Comparison of ENCODE assay signal across 1 cellular context in genomic region chr19:51372649-51373504, GRCh38.
A peak's percentile ranks its signal among the peaks of the same experiment; 100 is the strongest.
TF ChIP-seq lines count a peak whose summit lies in the region.

NKG7 (minus strand) TSS chr19:51372654; CDS start chr19:51372535, 119 bp downstream.

TF ChIP-seq in GM12878, 131 proteins besides CTCF, POLR2A, EP300 and RAD21 (continued from another document and continues in another):
- TF ChIP-seq ZBTB40 (IDR thresholded peaks at IDR 0.05; ENCODE audit: borderline replicate concordance) (no peak), ZNF217 (IDR thresholded peaks at IDR 0.05) (no peak), JUNB (IDR thresholded peaks at IDR 0.05) (peak; percentile 33; the same call in 1 of the 2 replicates), MEF2B (IDR thresholded peaks at IDR 0.05; ENCODE audit: partially characterized antibody, poor library complexity, severe bottlenecking) (peak; percentile 72), CBX5 (IDR thresholded peaks at IDR 0.05; ENCODE audit: low read depth) (no peak), KAT2A (conservative IDR thresholded peaks at IDR 0.05; ENCODE audit: control insufficient read depth, low read depth, low read length) (no peak), SUZ12 (IDR thresholded peaks at IDR 0.05; ENCODE audit: unreplicated experiment) (no peak), STAT1 (conservative IDR thresholded peaks at IDR 0.05) (no peak), TCF12 (IDR thresholded peaks at IDR 0.05; ENCODE audit: low read depth, low read length) (0 out of 2 replicates have a peak, but pooled peaks have one; percentile 64), MYC (IDR thresholded peaks at IDR 0.05; ENCODE audit: insufficient read depth, insufficient read length, insufficient replicate concordance, low read length, severe bottlenecking) (no peak), SREBF2 (IDR thresholded peaks at IDR 0.05; ENCODE audit: low read length) (no peak), E4F1 (IDR thresholded peaks at IDR 0.05; ENCODE audit: borderline replicate concordance, partially characterized antibody) (no peak), HSF1 (IDR thresholded peaks at IDR 0.05; ENCODE audit: low read depth, low read length) (no peak), HDGF (IDR thresholded peaks at IDR 0.05) (0 out of 2 replicates have a peak, but pooled peaks have one; percentile 36), MXI1 (IDR thresholded peaks at IDR 0.05; ENCODE audit: low read depth, low read length) (no peak), SMAD5 (IDR thresholded peaks at IDR 0.05; ENCODE audit: low read depth) (no peak), EED (IDR thresholded peaks at IDR 0.05; ENCODE audit: low read depth) (peak; percentile 89), PKNOX1 (IDR thresholded peaks at IDR 0.05) (peak; percentile 54; the same call in 1 of the 2 replicates), ZZZ3 (IDR thresholded peaks at IDR 0.05; ENCODE audit: control insufficient read depth, insufficient read length, low read depth) (no peak), NR2F1 (conservative IDR thresholded peaks at IDR 0.05) (no peak), MYB (IDR thresholded peaks at IDR 0.05; ENCODE audit: borderline replicate concordance, low read depth, low read length) (no peak), IRF4 (IDR thresholded peaks at IDR 0.05; ENCODE audit: low read depth, low read length) (no peak), CBFB (IDR thresholded peaks at IDR 0.05; ENCODE audit: low read depth) (0 out of 2 replicates have a peak, but pooled peaks have one; percentile 71), ZNF274 (IDR thresholded peaks at IDR 0.05; ENCODE audit: insufficient read depth, insufficient read length) (no peak), NFIC (IDR thresholded peaks at IDR 0.05; ENCODE audit: low read depth, low read length) (no peak; the same call in 1 of the 2 replicates), RELA (IDR thresholded peaks at IDR 0.05; ENCODE audit: borderline replicate concordance, partially characterized antibody) (no peak), SPI1 (IDR thresholded peaks at IDR 0.05; ENCODE audit: borderline replicate concordance, insufficient read depth, low read depth, low read length) (peak; percentile 48; the same call in 1 of the 2 replicates), SUPT20H (IDR thresholded peaks at IDR 0.05; ENCODE audit: borderline replicate concordance, control insufficient read depth, low read depth, low read length) (no peak), NR2C2 (IDR thresholded peaks at IDR 0.05; ENCODE audit: borderline replicate concordance, control insufficient read depth, insufficient read length, low read depth) (no peak), ZSCAN29 (IDR thresholded peaks at IDR 0.05) (no peak), YBX1 (IDR thresholded peaks at IDR 0.05) (no peak), SP1 (IDR thresholded peaks at IDR 0.05; ENCODE audit: low read depth, low read length) (peak; percentile 5), CBX3 (IDR thresholded peaks at IDR 0.05; ENCODE audit: borderline replicate concordance, low read depth) (no peak), SIN3A (IDR thresholded peaks at IDR 0.05; ENCODE audit: low read depth, low read length) (no peak), MEF2A (IDR thresholded peaks at IDR 0.05; ENCODE audit: insufficient read depth, low read depth, low read length) (0 out of 2 replicates have a peak, but pooled peaks have one; percentile 25)
- TF ChIP-seq, protein P1, sequence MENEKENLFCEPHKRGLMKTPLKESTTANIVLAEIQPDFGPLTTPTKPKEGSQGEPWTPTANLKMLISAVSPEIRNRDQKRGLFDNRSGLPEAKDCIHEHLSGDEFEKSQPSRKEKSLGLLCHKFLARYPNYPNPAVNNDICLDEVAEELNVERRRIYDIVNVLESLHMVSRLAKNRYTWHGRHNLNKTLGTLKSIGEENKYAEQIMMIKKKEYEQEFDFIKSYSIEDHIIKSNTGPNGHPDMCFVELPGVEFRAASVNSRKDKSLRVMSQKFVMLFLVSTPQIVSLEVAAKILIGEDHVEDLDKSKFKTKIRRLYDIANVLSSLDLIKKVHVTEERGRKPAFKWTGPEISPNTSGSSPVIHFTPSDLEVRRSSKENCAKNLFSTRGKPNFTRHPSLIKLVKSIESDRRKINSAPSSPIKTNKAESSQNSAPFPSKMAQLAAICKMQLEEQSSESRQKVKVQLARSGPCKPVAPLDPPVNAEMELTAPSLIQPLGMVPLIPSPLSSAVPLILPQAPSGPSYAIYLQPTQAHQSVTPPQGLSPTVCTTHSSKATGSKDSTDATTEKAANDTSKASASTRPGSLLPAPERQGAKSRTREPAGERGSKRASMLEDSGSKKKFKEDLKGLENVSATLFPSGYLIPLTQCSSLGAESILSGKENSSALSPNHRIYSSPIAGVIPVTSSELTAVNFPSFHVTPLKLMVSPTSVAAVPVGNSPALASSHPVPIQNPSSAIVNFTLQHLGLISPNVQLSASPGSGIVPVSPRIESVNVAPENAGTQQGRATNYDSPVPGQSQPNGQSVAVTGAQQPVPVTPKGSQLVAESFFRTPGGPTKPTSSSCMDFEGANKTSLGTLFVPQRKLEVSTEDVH (IDR thresholded peaks at IDR 0.05; ENCODE audit: low read depth, partially characterized antibody), result peak; percentile 32
- TF ChIP-seq, protein P2, sequence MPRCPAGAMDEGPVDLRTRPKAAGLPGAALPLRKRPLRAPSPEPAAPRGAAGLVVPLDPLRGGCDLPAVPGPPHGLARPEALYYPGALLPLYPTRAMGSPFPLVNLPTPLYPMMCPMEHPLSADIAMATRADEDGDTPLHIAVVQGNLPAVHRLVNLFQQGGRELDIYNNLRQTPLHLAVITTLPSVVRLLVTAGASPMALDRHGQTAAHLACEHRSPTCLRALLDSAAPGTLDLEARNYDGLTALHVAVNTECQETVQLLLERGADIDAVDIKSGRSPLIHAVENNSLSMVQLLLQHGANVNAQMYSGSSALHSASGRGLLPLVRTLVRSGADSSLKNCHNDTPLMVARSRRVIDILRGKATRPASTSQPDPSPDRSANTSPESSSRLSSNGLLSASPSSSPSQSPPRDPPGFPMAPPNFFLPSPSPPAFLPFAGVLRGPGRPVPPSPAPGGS (IDR thresholded peaks at IDR 0.05; ENCODE audit: borderline replicate concordance, insufficient read depth, low read depth, low read length, poor library complexity, severe bottlenecking), result peak; percentile 6
- TF ChIP-seq, protein P3, sequence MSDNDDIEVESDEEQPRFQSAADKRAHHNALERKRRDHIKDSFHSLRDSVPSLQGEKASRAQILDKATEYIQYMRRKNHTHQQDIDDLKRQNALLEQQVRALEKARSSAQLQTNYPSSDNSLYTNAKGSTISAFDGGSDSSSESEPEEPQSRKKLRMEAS (IDR thresholded peaks at IDR 0.05; ENCODE audit: low read depth, low read length), result 0 out of 2 replicates have a peak, but pooled peaks have one; percentile 18
- TF ChIP-seq, protein P4, sequence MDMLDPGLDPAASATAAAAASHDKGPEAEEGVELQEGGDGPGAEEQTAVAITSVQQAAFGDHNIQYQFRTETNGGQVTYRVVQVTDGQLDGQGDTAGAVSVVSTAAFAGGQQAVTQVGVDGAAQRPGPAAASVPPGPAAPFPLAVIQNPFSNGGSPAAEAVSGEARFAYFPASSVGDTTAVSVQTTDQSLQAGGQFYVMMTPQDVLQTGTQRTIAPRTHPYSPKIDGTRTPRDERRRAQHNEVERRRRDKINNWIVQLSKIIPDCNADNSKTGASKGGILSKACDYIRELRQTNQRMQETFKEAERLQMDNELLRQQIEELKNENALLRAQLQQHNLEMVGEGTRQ (IDR thresholded peaks at IDR 0.05; ENCODE audit: borderline replicate concordance, low read depth, low read length), result no peak
- TF ChIP-seq, protein P5, sequence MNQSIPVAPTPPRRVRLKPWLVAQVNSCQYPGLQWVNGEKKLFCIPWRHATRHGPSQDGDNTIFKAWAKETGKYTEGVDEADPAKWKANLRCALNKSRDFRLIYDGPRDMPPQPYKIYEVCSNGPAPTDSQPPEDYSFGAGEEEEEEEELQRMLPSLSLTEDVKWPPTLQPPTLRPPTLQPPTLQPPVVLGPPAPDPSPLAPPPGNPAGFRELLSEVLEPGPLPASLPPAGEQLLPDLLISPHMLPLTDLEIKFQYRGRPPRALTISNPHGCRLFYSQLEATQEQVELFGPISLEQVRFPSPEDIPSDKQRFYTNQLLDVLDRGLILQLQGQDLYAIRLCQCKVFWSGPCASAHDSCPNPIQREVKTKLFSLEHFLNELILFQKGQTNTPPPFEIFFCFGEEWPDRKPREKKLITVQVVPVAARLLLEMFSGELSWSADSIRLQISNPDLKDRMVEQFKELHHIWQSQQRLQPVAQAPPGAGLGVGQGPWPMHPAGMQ (IDR thresholded peaks at IDR 0.05; ENCODE audit: borderline replicate concordance), result no peak
- TF ChIP-seq, protein P6, sequence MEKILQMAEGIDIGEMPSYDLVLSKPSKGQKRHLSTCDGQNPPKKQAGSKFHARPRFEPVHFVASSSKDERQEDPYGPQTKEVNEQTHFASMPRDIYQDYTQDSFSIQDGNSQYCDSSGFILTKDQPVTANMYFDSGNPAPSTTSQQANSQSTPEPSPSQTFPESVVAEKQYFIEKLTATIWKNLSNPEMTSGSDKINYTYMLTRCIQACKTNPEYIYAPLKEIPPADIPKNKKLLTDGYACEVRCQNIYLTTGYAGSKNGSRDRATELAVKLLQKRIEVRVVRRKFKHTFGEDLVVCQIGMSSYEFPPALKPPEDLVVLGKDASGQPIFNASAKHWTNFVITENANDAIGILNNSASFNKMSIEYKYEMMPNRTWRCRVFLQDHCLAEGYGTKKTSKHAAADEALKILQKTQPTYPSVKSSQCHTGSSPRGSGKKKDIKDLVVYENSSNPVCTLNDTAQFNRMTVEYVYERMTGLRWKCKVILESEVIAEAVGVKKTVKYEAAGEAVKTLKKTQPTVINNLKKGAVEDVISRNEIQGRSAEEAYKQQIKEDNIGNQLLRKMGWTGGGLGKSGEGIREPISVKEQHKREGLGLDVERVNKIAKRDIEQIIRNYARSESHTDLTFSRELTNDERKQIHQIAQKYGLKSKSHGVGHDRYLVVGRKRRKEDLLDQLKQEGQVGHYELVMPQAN (conservative IDR thresholded peaks at IDR 0.05), result no peak
